ENCODE assay signal across 14 cellular contexts in the genomic region with DNA sequence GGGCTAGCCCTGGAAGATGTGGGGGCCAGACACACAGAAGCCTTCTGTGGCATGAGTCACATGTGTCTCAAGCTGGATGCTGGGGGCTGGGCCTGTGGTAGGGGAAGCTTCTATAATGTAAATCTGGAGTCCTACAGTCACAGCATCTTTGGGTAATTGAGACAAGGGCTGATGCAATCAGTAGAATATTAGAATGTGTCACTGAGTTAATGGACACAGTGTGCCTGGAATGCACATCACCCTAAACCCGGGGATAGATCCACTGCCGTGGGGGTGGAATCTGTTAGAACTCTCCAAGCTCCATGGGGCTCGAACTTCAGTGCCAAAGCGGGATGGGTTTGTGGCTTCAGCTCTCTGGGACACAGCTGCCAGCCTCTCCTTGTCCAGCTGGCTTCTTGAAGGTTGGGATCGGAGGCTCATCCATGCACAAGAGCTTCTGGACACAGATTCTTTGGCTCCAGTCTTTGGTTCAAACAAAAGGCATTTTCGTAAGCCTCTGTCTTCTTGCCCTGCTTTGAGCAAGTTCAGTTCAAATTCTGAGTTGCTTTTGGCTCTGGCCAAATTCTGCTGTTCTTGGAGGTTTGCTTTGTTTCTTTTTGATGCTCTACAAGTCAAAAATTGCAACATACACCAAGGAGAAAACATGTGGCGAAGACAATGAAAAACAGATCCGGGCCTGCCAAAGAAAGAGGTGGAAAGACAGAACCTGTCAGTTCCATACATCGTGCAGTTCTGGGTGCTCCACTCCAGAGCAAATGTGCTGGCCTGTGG.
DNase-seq lines count a peak whose midpoint lies in the region; ATAC-seq and TF ChIP-seq lines count a peak whose summit lies in the region.
"Had no signal": no experiment of that assay in that cellular context is flagged by ENCODE, and none has a peak within 500 bp of the region (broad histone marks: within the 10 kb centered on the region; RNA-seq: fewer than 3 reads in every experiment).

No MANE protein-coding gene starts in this region.

- H3K27ac Mint-ChIP-seq in HFFc6 (peak overlapping the region; percentile 84), brain (peak overlapping the region in 3 of 5 experiments; percentile 64 to 83 (median 68))
- H3K27ac Mint-ChIP-seq in CD4-positive, alpha-beta T cell, result no peak overlapping the region

- H3K27me3 ChIP-seq in right atrium auricular region (no peaks in the 10 kb centered on the region), thoracic aorta (replicated peaks; ENCODE audit: insufficient read depth) (no peaks in the 10 kb centered on the region)
- no peaks in the 10 kb centered on the region for H3K27me3 ChIP-seq in CD4-positive, alpha-beta T cell (ENCODE audit: control insufficient read depth, insufficient read depth, low read length)
- H3K27me3 ChIP-seq: pancreas had no signal

- CTCF ChIA-PET in CD4-positive, alpha-beta T cell (lab: Charles Lee), result no interaction called here

- H3K36me3 Mint-ChIP-seq in HFFc6 (ENCODE audit: low read depth), result no peaks in the 10 kb centered on the region
- no peaks in the 10 kb centered on the region for H3K36me3 Mint-ChIP-seq in brain
- no peaks in the 10 kb centered on the region for H3K36me3 Mint-ChIP-seq in CD4-positive, alpha-beta T cell (ENCODE audit: low read depth)

- intact Hi-C loops in CD4-positive, alpha-beta T cell (cut with DNase I, micrococcal nuclease), result no loop called here

- H3K9me3 Mint-ChIP-seq in HFFc6 (no peaks in the 10 kb centered on the region), brain (no peaks in the 10 kb centered on the region)
- H3K9me3 Mint-ChIP-seq in CD4-positive, alpha-beta T cell, result no peaks in the 10 kb centered on the region

- H3K9me3 ChIP-seq in right atrium auricular region (no peaks in the 10 kb centered on the region), thoracic aorta (no peaks in the 10 kb centered on the region)
- no peaks in the 10 kb centered on the region for H3K9me3 ChIP-seq in CD4-positive, alpha-beta T cell (ENCODE audit: control insufficient read depth, low read length)
- H3K9me3 ChIP-seq: pancreas had no signal

- peaks cover 51% of the 10 kb centered on the region for H3K4me1 Mint-ChIP-seq in HFFc6 (ENCODE audit: low read depth)
- peaks cover 34% of the 10 kb centered on the region for H3K4me1 Mint-ChIP-seq in brain
- peaks cover 36% of the 10 kb centered on the region for H3K4me1 Mint-ChIP-seq in CD4-positive, alpha-beta T cell (ENCODE audit: low read depth)

- H3K27me3 Mint-ChIP-seq in HFFc6 (ENCODE audit: insufficient read depth) (no peaks in the 10 kb centered on the region; the same call in 1 of the 2 replicates), brain (peaks cover 10% of the 10 kb centered on the region)
- no peaks in the 10 kb centered on the region for H3K27me3 Mint-ChIP-seq in CD4-positive, alpha-beta T cell

- DNase-seq in HFFc6 (peak; percentile 76), right atrium auricular region (ENCODE audit: low spot score) (peak; percentile 77), thoracic aorta (ENCODE audit: low spot score) (no peak), NCI-H226 (no peak)
- DNase-seq in activated naive CD4-positive, alpha-beta T cell treated with anti-CD3 and anti-CD28 coated beads, Interleukin-2, amount 50 U/mL, for 16 hours, result no peak
- DNase-seq in stimulated activated CD4-positive, alpha-beta T cell treated with anti-CD3 and anti-CD28 coated beads, Interleukin-4, amount 100 ng/mL, for 1 hour, result no peak
- DNase-seq in CD4-positive, alpha-beta T cell, result no peak
- DNase-seq: activated effector memory CD4-positive, alpha-beta T cell treated with Interleukin-2 at 50 U/mL for 16 hours; effector CD4-positive, alpha-beta T cell; GF-D8; NCI-H1092 treated with DMSO at 0.1 percent for 48 hours; pancreas; PC-3 had no signal

- H3K36me3 ChIP-seq in right atrium auricular region (no peaks in the 10 kb centered on the region), thoracic aorta (no peaks in the 10 kb centered on the region)
- H3K36me3 ChIP-seq: pancreas had no signal

- H3K27ac ChIP-seq in right atrium auricular region, result peak overlapping the region; percentile 11 to 55
- peak overlapping the region; percentile 29 to 49 for H3K27ac ChIP-seq in thoracic aorta
- no peak overlapping the region for H3K27ac ChIP-seq in CD4-positive, alpha-beta T cell (ENCODE audit: low read depth, low read length)
- H3K27ac ChIP-seq: pancreas had no signal

- peak overlapping the region; percentile 45 for H3K4me3 Mint-ChIP-seq in HFFc6
- H3K4me3 Mint-ChIP-seq in brain, result no peak overlapping the region
- H3K4me3 Mint-ChIP-seq in CD4-positive, alpha-beta T cell, result no peak overlapping the region

- TF ChIP-seq CTCF in HFFc6 (IDR thresholded peaks at IDR 0.05) (no peak), brain (conservative IDR thresholded peaks at IDR 0.05) (no peak), right atrium auricular region (IDR thresholded peaks at IDR 0.05) (no peak), thoracic aorta (IDR thresholded peaks at IDR 0.05) (no peak)
- TF ChIP-seq CTCF in CD4-positive, alpha-beta T cell (IDR thresholded peaks at IDR 0.05), result no peak

- POLR2A ChIA-PET in CD4-positive, alpha-beta T cell (lab: Charles Lee), result no interaction called here

- H3K4me1 ChIP-seq in right atrium auricular region (peaks cover 0 to 39% of the 10 kb centered on the region in 2 donors), thoracic aorta (ENCODE audit: control insufficient read depth in 1 of 2, low read depth in 2 of 2) (peaks cover 26 to 41% of the 10 kb centered on the region in 2 donors)
- H3K4me1 ChIP-seq: pancreas had no signal

- H3K4me3 ChIP-seq in right atrium auricular region, result no peak overlapping the region
- no peak overlapping the region for H3K4me3 ChIP-seq in thoracic aorta
- H3K4me3 ChIP-seq: pancreas had no signal

- no peak for ATAC-seq in thoracic aorta (ENCODE audit: insufficient number of reproducible peaks, low FRiP score, low read depth)
- no peak for ATAC-seq in CD4-positive, alpha-beta T cell (ENCODE audit: poor library complexity)
- ATAC-seq: PC-3 had no signal

Comparison
In these comparisons a context has a peak if more than half of its experiments do, and no peak if none do; other contexts are left out.
1. DNase-seq: peak in HFFc6 (single experiment) and right atrium auricular region (single experiment); none in thoracic aorta (single experiment), NCI-H226 (single experiment), activated naive CD4-positive, alpha-beta T cell treated with anti-CD3 and anti-CD28 coated beads, Interleukin-2, amount 50 U/mL, for 16 hours (single experiment), stimulated activated CD4-positive, alpha-beta T cell treated with anti-CD3 and anti-CD28 coated beads, Interleukin-4, amount 100 ng/mL, for 1 hour (single experiment) and CD4-positive, alpha-beta T cell (0 of 10).